4 cellular contexts compared by ENCODE assay signal in the genomic region with DNA sequence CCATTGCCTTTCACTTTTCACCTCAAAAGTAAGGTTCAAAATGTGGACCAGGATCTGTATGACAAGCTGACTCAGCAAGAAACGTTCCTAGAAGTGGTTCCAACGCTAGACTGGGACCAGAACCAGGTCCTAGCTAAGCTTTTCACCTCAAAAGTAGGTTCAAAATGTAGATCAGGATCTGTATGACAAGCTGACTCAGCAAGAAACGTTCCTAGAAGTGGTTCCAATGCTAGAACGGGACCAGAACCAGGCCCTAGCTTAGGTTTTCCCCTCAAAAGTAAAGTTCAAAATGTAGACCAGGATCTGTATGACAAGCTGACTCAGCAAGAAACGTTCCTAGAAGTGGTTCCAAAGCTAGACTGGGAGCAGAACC. TPM values are rescaled to one million over a fixed set of nuclear protein-coding genes. Genes with fewer than 3 reads are reported as not detected.
A peak's percentile ranks its signal among the peaks of the same experiment; 100 is the strongest.
DNase-seq lines count a peak whose midpoint lies in the region; ATAC-seq, FAIRE-seq and TF ChIP-seq lines count a peak whose summit lies in the region.
"Not testable (repeated sequence)": the region's sequence is repeated elsewhere in the genome, so short reads cannot be mapped to it uniquely, and the experiment has no call there.

No MANE protein-coding gene starts in this region.

- H3K9me3 Mint-ChIP-seq in H9 = peaks cover 42 to 68% of the 10 kb centered on the region in 2 experiments

- CTCF ChIA-PET in RWPE1 (lab: Yijun Ruan, JAX); HepG2 (lab: Yijun Ruan, JAX; ENCODE audit: low intra/inter-chr PET ratio, low total read pairs): not testable (repeated sequence)
- CTCF ChIA-PET in H1 (lab: Charles Lee; ENCODE audit: partially characterized antibody) = interaction anchor here (1.0 to 1.9 kb wide), 3 partner anchors 9 to 52 kb away, joined by 3 to 8 read pairs (median 5); no protein-coding TSS in a partner anchor

- not testable (repeated sequence) for ATAC-seq in HepG2

- not testable (repeated sequence) for H4K91ac ChIP-seq in H9 (ENCODE audit: insufficient read length, low read depth, low read length); H1 (replicated peaks; ENCODE audit: insufficient read length, low read length)

- not testable (repeated sequence) for H3K18ac ChIP-seq in H9 (ENCODE audit: insufficient read length, low read depth, low read length); H1 (ENCODE audit: extremely low read depth, low read length)

- H2BK15ac ChIP-seq in H9 (ENCODE audit: low read depth, low read length); H1 (ENCODE audit: low read length): not testable (repeated sequence)

- H4K8ac ChIP-seq in H9 (replicated peaks; ENCODE audit: insufficient read length, low read depth, low read length); H1 (ENCODE audit: extremely low read depth, insufficient read depth, low read length): not testable (repeated sequence)

- H4K5ac ChIP-seq in H9 (ENCODE audit: insufficient read length, low read depth, low read length); H1 (ENCODE audit: insufficient read length, low read depth, low read length): not testable (repeated sequence)

- not testable (repeated sequence) for H3K36me3 ChIP-seq in H1 (ENCODE audit: control insufficient read depth in 2 of 4, insufficient read depth in 4 of 4, low read length in 3 of 4); HepG2 (replicated peaks in 1 of 2; ENCODE audit: control insufficient read depth in 1 of 2, insufficient read depth in 2 of 2, low read length in 2 of 2)

- BruUV-seq in HepG2 (replicated peaks; lab: Mats Ljungman, UMichigan) = not testable (repeated sequence)

- H3K4me1 ChIP-seq in H9 (ENCODE audit: insufficient read depth, low read length); H1 (replicated peaks in 1 of 4; ENCODE audit: control insufficient read depth in 3 of 4, insufficient read depth in 4 of 4, low read length in 3 of 4); HepG2 (ENCODE audit: insufficient read depth, low read length): not testable (repeated sequence)

- not testable (repeated sequence) for H3K23ac ChIP-seq in H9 (ENCODE audit: insufficient read length, low read depth, low read length); H1 (ENCODE audit: insufficient read length)

- H3K9ac ChIP-seq in H9 (ENCODE audit: extremely low read depth, insufficient read length, low read length); H1 (replicated peaks in 1 of 4; ENCODE audit: extremely low read depth in 1 of 4, low read depth in 3 of 4, low read length in 3 of 4); HepG2 (ENCODE audit: insufficient read depth, low read depth, low read length): not testable (repeated sequence)

- not testable (repeated sequence) for H3K14ac ChIP-seq in H9 (ENCODE audit: insufficient read depth, low read length); H1 (ENCODE audit: insufficient read length)

- not testable (repeated sequence) for H3K27me3 ChIP-seq in H9 (ENCODE audit: insufficient read depth, low read length); H1 (replicated peaks in 1 of 4; ENCODE audit: control insufficient read depth in 3 of 4, extremely low read depth in 1 of 4, insufficient read depth in 3 of 4, low read length in 3 of 4); HepG2 (ENCODE audit: control insufficient read depth in 1 of 2, insufficient read depth in 2 of 2, low read length in 2 of 2)

- POLR2A ChIA-PET in RWPE1 (lab: Yijun Ruan, JAX; ENCODE audit: low non-redundant PET); HepG2 (lab: Yijun Ruan, JAX): not testable (repeated sequence)
- POLR2A ChIA-PET in H1 (lab: Charles Lee; ENCODE audit: partially characterized antibody) = interaction anchor here (1.5 kb wide), 1 partner anchor 52 kb away, joined by 3 read pairs; a partner anchor contains a TSS

- not testable (repeated sequence) for H2BK5ac ChIP-seq in H9 (ENCODE audit: insufficient read length, low read length); H1 (ENCODE audit: low read depth, low read length)

- intact Hi-C loops in HepG2 (cut with micrococcal nuclease; ENCODE audit: unreplicated experiment) = not testable (repeated sequence)

- H4K20me1 ChIP-seq in H9 (ENCODE audit: control insufficient read depth, insufficient read depth, insufficient read length); H1 (replicated peaks in 1 of 2; ENCODE audit: control insufficient read depth in 1 of 2, insufficient read depth in 2 of 2, low read length in 2 of 2); HepG2 (ENCODE audit: insufficient read depth, low read length): not testable (repeated sequence)

- H3K4me1 Mint-ChIP-seq in H9 = not testable (repeated sequence)

- TF ChIP-seq POLR2A in H1 (IDR thresholded peaks at IDR 0.05; ENCODE audit: control extremely low read depth in 1 of 2, low read depth in 2 of 2, low read length in 2 of 2); HepG2 (IDR thresholded peaks at IDR 0.05; ENCODE audit: insufficient read depth in 1 of 2, low read depth in 2 of 2, low read length in 2 of 2): not testable (repeated sequence)

- not testable (repeated sequence) for H3K4me3 ChIP-seq in H1 (ENCODE audit: extremely low read depth in 1 of 4, insufficient read depth in 2 of 4, low read depth in 3 of 4, low read length in 4 of 4); HepG2 (replicated peaks in 1 of 3; ENCODE audit: insufficient read depth in 1 of 3, low read depth in 2 of 3, low read length in 3 of 3)

- not testable (repeated sequence) for H3K4me2 ChIP-seq in H9 (ENCODE audit: insufficient read depth, insufficient read length, low read length); H1 (ENCODE audit: insufficient read depth in 1 of 2, low read depth in 2 of 2, low read length in 2 of 2); HepG2 (ENCODE audit: low read depth, low read length)

- H3K36me3 Mint-ChIP-seq in H9 (ENCODE audit: insufficient read depth in 1 of 3, low read depth in 3 of 3) = peaks cover 28 to 44% (median 37%) of the 10 kb centered on the region in 3 experiments

- H3K9me3 ChIP-seq in H9 (ENCODE audit: control insufficient read depth, low read depth, low read length) (peaks cover 17% of the 10 kb centered on the region), H1 (ENCODE audit: insufficient read depth in 2 of 2, low read depth in 1 of 2, low read length in 1 of 2) (peaks cover 24 to 35% of the 10 kb centered on the region in 2 experiments), HepG2 (ENCODE audit: low read length) (peaks cover 16% of the 10 kb centered on the region)

- DNase-seq in H9 = peak; percentile 8
- DNase-seq in RWPE1 (ENCODE audit: low spot score); H1 (ENCODE audit: low read depth in 1 of 2, low spot score in 2 of 2); HepG2 (ENCODE audit: low spot score): not testable (repeated sequence)

- in situ Hi-C loops in HepG2 (cut with HindIII; ENCODE audit: extremely low pct_ligation_motif_present, low pct_unique_long_range_greater_than_20kb) = not testable (repeated sequence)

- not testable (repeated sequence) for TF ChIP-seq EP300 in H1 (IDR thresholded peaks at IDR 0.05; ENCODE audit: borderline replicate concordance in 1 of 2, low read depth in 2 of 2, low read length in 2 of 2); HepG2 (IDR thresholded peaks at IDR 0.05; ENCODE audit: low read depth in 2 of 2, low read length in 2 of 2); HepG2 (CRISPR knock-in tag; IDR thresholded peaks at IDR 0.05; ENCODE audit: borderline replicate concordance)

- not testable (repeated sequence) for H3K4ac ChIP-seq in H9 (ENCODE audit: low read depth, low read length); H1 (replicated peaks; ENCODE audit: insufficient read length, low read depth, low read length)

- not testable (repeated sequence) for H3K79me1 ChIP-seq in H9 (ENCODE audit: insufficient read depth, low read depth, low read length, poor library complexity, severe bottlenecking); H1 (ENCODE audit: low read depth, low read length)

- H3K56ac ChIP-seq in H9 (ENCODE audit: insufficient read length, low read depth, low read length); H1 (replicated peaks; ENCODE audit: insufficient read length, low read depth, low read length): not testable (repeated sequence)

- not testable (repeated sequence) for H2AFZ ChIP-seq in H9 (ENCODE audit: low read length); H1 (ENCODE audit: low read length); HepG2 (ENCODE audit: low read length)

- H3K27ac ChIP-seq in H9 (ENCODE audit: insufficient read length, low read depth, low read length); H1 (ENCODE audit: low read depth, low read length); HepG2 (ENCODE audit: extremely low read length, insufficient read depth, low read length): not testable (repeated sequence)
- peak overlapping the region; percentile 94 for H3K27ac ChIP-seq in RWPE1

- not testable (repeated sequence) for H3K79me2 ChIP-seq in H9 (ENCODE audit: insufficient read depth, low read length); H1 (ENCODE audit: control insufficient read depth in 1 of 2, insufficient read depth in 2 of 2, low read length in 2 of 2); HepG2 (ENCODE audit: insufficient read depth, low read length)

- not testable (repeated sequence) for H3K4me3 Mint-ChIP-seq in H9

- TF ChIP-seq RAD21 in H1 (IDR thresholded peaks at IDR 0.05 in 1 of 2, conservative IDR thresholded peaks at IDR 0.05 in 1 of 2; ENCODE audit: low read depth in 2 of 2, low read length in 2 of 2); HepG2 (CRISPR knock-in tag; IDR thresholded peaks at IDR 0.05): not testable (repeated sequence)

- H3K23me2 ChIP-seq in H9 (ENCODE audit: insufficient read length, low read depth, low read length, poor library complexity, severe bottlenecking); H1 (ENCODE audit: low read depth, low read length): not testable (repeated sequence)

- H2BK12ac ChIP-seq in H9 (ENCODE audit: insufficient read length, low read depth, low read length); H1 (ENCODE audit: low read depth, low read length): not testable (repeated sequence)

- H2AK5ac ChIP-seq in H9 (ENCODE audit: insufficient read length, low read length); H1 (ENCODE audit: low read depth, low read length): not testable (repeated sequence)

- H2BK120ac ChIP-seq in H9 (ENCODE audit: low read depth, low read length, poor library complexity, severe bottlenecking); H1 (replicated peaks; ENCODE audit: low read depth, low read length): not testable (repeated sequence)

- not testable (repeated sequence) for FAIRE-seq in H1 (lab: Jason Lieb, UNC); HepG2 (lab: Jason Lieb, UNC)

- not testable (repeated sequence) for H3K27ac Mint-ChIP-seq in H9

- not testable (repeated sequence) for H3K27me3 Mint-ChIP-seq in H9 (ENCODE audit: low read depth)

- TF ChIP-seq CTCF in H9 (conservative IDR thresholded peaks at IDR 0.05); RWPE1 (conservative IDR thresholded peaks at IDR 0.05; ENCODE audit: low read depth); H1 (IDR thresholded peaks at IDR 0.05; ENCODE audit: control extremely low read depth in 1 of 3, insufficient read depth in 1 of 3, low read depth in 1 of 3, low read length in 3 of 3); HepG2 (CRISPR knock-in tag; IDR thresholded peaks at IDR 0.05): not testable (repeated sequence)

- H3T11ph ChIP-seq in H9 (ENCODE audit: low read length) = not testable (repeated sequence)

- no CpG with 5 or more reads among the region's 5 CpGs for WGBS in H9 (ENCODE audit: extremely low coverage, insufficient read length, low lambda C conversion rate)
- WGBS in H1 (ENCODE audit: extremely low coverage in 1 of 2, insufficient coverage in 1 of 2, insufficient read length in 1 of 2, insufficient replicate concordance in 2 of 2, low coverage in 1 of 2, low lambda C conversion rate in 2 of 2, missing lambda C conversion rate in 1 of 2), 2 experiments = 99% methylated on average over 5 of the region's 5 CpGs; no CpG with 5 or more reads in 1 of the 2 experiments
- 56% methylated on average over 5 of the region's 5 CpGs for WGBS in HepG2 (ENCODE audit: low lambda C conversion rate)

- H2BK20ac ChIP-seq in H9 (ENCODE audit: low read depth, low read length, poor library complexity, severe bottlenecking); H1 (ENCODE audit: low read length): not testable (repeated sequence)

RNA-seq across cellular contexts. Expression of a gene that starts 52.5 kb away (rescaled TPM):
- total RNA-seq in H9 (2021) (116 and 121 TPM in 2 replicates), HepG2 (2016; rRNA removed; fragmentation: Illumina TruSeq; extraction: Trizol) (111 and 137 TPM in 2 replicates)
- 130 and 136 TPM in 2 replicates for total RNA-seq in H1 (2021; fragmentation: NEBNext Ultra II Directional; extraction: Animal tissue kit (Norgen Biotek cat#: 25700))
- polyA plus RNA-seq in H1 (2011; rRNA removed) (70.0 and 126 TPM in 2 replicates), HepG2 (2011; rRNA removed) (51.5 and 69.6 TPM in 2 replicates)
- polyA plus RNA-seq in H1 (2011; cell fraction: cytosol; rRNA removed) = 74.6 TPM
- 61.1 TPM for polyA plus RNA-seq in H1 (2011; cell fraction: nucleus; rRNA removed)
- 77.6 to 145 TPM (median 95.7 TPM) in 4 replicates for polyA plus RNA-seq in H1 (2012, experiment 1 of 2)
- 32.8 TPM for polyA plus RNA-seq in H1 (2012, experiment 2 of 2)
- polyA plus RNA-seq in H1 (2013, experiment 1 of 2) = 636 TPM
- polyA plus RNA-seq in H1 (2013, experiment 2 of 2) = 785 TPM
- polyA minus RNA-seq in H1 (2011; rRNA and poly(A)+ RNA removed) = 125 and 167 TPM in 2 replicates
- polyA minus RNA-seq in H1 (2011; cell fraction: cytosol; rRNA and poly(A)+ RNA removed) = 68.6 TPM
- polyA minus RNA-seq in H1 (2011; cell fraction: nucleus; rRNA and poly(A)+ RNA removed) = 48.6 TPM
- total RNA-seq in HepG2 (2016; cell fraction: cytosol; rRNA removed; fragmentation: Illumina TruSeq; extraction: Trizol; ENCODE audit: low read depth) = 41.1 and 45.0 TPM in 2 replicates
- 112 and 128 TPM in 2 replicates for total RNA-seq in HepG2 (2016; cell fraction: insoluble cytoplasmic fraction; rRNA removed; fragmentation: Illumina TruSeq; extraction: Trizol)
- 135 and 146 TPM in 2 replicates for total RNA-seq in HepG2 (2016; cell fraction: membrane; rRNA removed; fragmentation: Illumina TruSeq; extraction: Trizol)
- total RNA-seq in HepG2 (2016; cell fraction: nucleus; rRNA removed; fragmentation: Illumina TruSeq; extraction: Trizol) = 77.2 and 97.2 TPM in 2 replicates
- polyA plus RNA-seq in HepG2 (2011; cell fraction: cytosol; rRNA removed) = 33.3 and 54.1 TPM in 2 replicates
- polyA plus RNA-seq in HepG2 (2011; cell fraction: nucleus; rRNA removed) = 8.5 and 10.8 TPM in 2 replicates
- polyA plus RNA-seq in HepG2 (2012) = 77.6 and 101 TPM in 2 replicates
- 47.9 and 49.9 TPM in 2 replicates for polyA plus RNA-seq in HepG2 (2016; cell fraction: cytosol; fragmentation: Illumina TruSeq; extraction: Trizol; ENCODE audit: low read depth)
- polyA plus RNA-seq in HepG2 (2016; cell fraction: insoluble cytoplasmic fraction; fragmentation: Illumina TruSeq; extraction: Trizol; ENCODE audit: low read depth) = 138 and 141 TPM in 2 replicates
- polyA plus RNA-seq in HepG2 (2016; cell fraction: membrane; fragmentation: Illumina TruSeq; extraction: Trizol; ENCODE audit: low read depth) = 128 and 149 TPM in 2 replicates
- 144 and 149 TPM in 2 replicates for polyA plus RNA-seq in HepG2 (2016; cell fraction: nucleus; fragmentation: Illumina TruSeq; extraction: Trizol; ENCODE audit: insufficient read depth, low read depth)
- polyA minus RNA-seq in HepG2 (2011; rRNA and poly(A)+ RNA removed; ENCODE audit: low replicate concordance) = 95.5 and 159 TPM in 2 replicates
- 39.8 and 45.1 TPM in 2 replicates for polyA minus RNA-seq in HepG2 (2011; cell fraction: cytosol; rRNA and poly(A)+ RNA removed)
- polyA minus RNA-seq in HepG2 (2011; cell fraction: nucleus; rRNA and poly(A)+ RNA removed) = 13.3 and 17.7 TPM in 2 replicates
